ENCODE assay signal across 21 cellular contexts in genomic region chrX:112800901-112801775, GRCh38. TPM values are rescaled to one million over a fixed set of nuclear protein-coding genes. Genes with fewer than 3 reads are reported as not detected.
DNase-seq lines count a peak whose midpoint lies in the region; ATAC-seq and TF ChIP-seq lines count a peak whose summit lies in the region.
"Had no signal": no experiment of that assay in that cellular context is flagged by ENCODE, and none has a peak within 500 bp of the region (broad histone marks: within the 10 kb centered on the region; RNA-seq: fewer than 3 reads in every experiment).

No MANE protein-coding gene starts in this region.

- TF ChIP-seq CTCF in brain (conservative IDR thresholded peaks at IDR 0.05) (no peak), mesothelial cell of epicardium (IDR thresholded peaks at IDR 0.05; ENCODE audit: unreplicated experiment) (no peak)

- H3K27me3 Mint-ChIP-seq in brain (peaks cover 3% of the 10 kb centered on the region), mesothelial cell of epicardium (ENCODE audit: low read depth) (no peaks in the 10 kb centered on the region)
- H3K27me3 Mint-ChIP-seq: CD4-positive, alpha-beta memory T cell had no signal

- ATAC-seq in GM21381 (IDR thresholded peaks at IDR 0.05; ENCODE audit: unreplicated experiment), result no peak
- ATAC-seq: HepG2, Panc1, Right ventricle myocardium inferior had no signal

- H3K36me3 Mint-ChIP-seq in brain (peaks cover 84% of the 10 kb centered on the region), mesothelial cell of epicardium (peaks cover 74% of the 10 kb centered on the region)

- DNase-seq in ELF-1 (ENCODE audit: low read depth, low spot score) (peak; percentile 83), mesothelial cell of epicardium (ENCODE audit: low spot score in 2 of 2, unreplicated experiment in 2 of 2) (no peak), renal cortical epithelial cell (ENCODE audit: low read depth) (peak; percentile 23), NCI-H1930 (lab: John Stamatoyannopoulos, UW) (no peak), AG20443 (ENCODE audit: low spot score) (no peak), RKO (ENCODE audit: low spot score) (no peak)
- DNase-seq: 8988T; CD4-positive, alpha-beta memory T cell; DMS79; GM23248; HCEC 1CT; KG1; NCI-H1436 treated with DMSO at 0.1 percent for 48 hours; NCI-H226; NCI-H524 treated with DMSO at 0.1 percent for 48 hours had no signal

- H3K9me3 Mint-ChIP-seq in brain (peaks cover 0 to 5% (median 3%) of the 10 kb centered on the region in 5 experiments), mesothelial cell of epicardium (peaks cover 13% of the 10 kb centered on the region)

- H3K4me1 Mint-ChIP-seq in brain, result peaks cover 12% of the 10 kb centered on the region
- H3K4me1 Mint-ChIP-seq in mesothelial cell of epicardium, result peaks cover 24% of the 10 kb centered on the region
- H3K4me1 Mint-ChIP-seq: CD4-positive, alpha-beta memory T cell had no signal

- H3K4me3 Mint-ChIP-seq in brain, result peak overlapping the region in 1 of 5 experiments; percentile 66
- no peak overlapping the region for H3K4me3 Mint-ChIP-seq in mesothelial cell of epicardium
- H3K4me3 Mint-ChIP-seq: CD4-positive, alpha-beta memory T cell had no signal

- peak overlapping the region in 4 of 5 experiments; percentile 8 to 87 (median 32) for H3K27ac Mint-ChIP-seq in brain
- peak overlapping the region; percentile 8 for H3K27ac Mint-ChIP-seq in mesothelial cell of epicardium
- H3K27ac Mint-ChIP-seq: CD4-positive, alpha-beta memory T cell had no signal

RNA-seq across cellular contexts. Expression of gene AMOT, which starts 39.5 kb away (rescaled TPM):
- 8.6 TPM for polyA plus RNA-seq in brain (ENCODE audit: insufficient read depth, low read depth, low replicate concordance)
- 343 to 361 TPM (median 359 TPM) in 3 replicates for total RNA-seq in mesothelial cell of epicardium
- 9.0 and 31.7 TPM in 2 replicates for total RNA-seq in renal cortical epithelial cell
- total RNA-seq: G401 had no signal

Comparison
In these comparisons a context has a peak if more than half of its experiments do, and no peak if none do; other contexts are left out.
1. DNase-seq: peak in ELF-1 (single experiment) and renal cortical epithelial cell (single experiment); none in mesothelial cell of epicardium (0 of 2), NCI-H1930 (0 of 2), AG20443 (single experiment) and RKO (single experiment).
2. RNA of gene AMOT, which starts 39.5 kb away (total RNA-seq): 343 to 361 TPM in mesothelial cell of epicardium; 9.0 to 31.7 TPM in renal cortical epithelial cell; every median in the first group is over 10 times any median in the second.